Comparison of ENCODE assay signal across 1 cellular context in genomic region chr9:134670042-134670525, GRCh38.
TF ChIP-seq lines count a peak whose summit lies in the region.

No MANE protein-coding gene starts in this region.

TF ChIP-seq in SK-N-SH, 30 proteins besides CTCF, POLR2A, EP300 and RAD21 (continued from another document):
- TF ChIP-seq ZBTB33 (IDR thresholded peaks at IDR 0.05; ENCODE audit: borderline replicate concordance, low read depth): 0 out of 2 replicates have a peak, but pooled peaks have one; percentile 26
- no peak for TF ChIP-seq IRF3 (IDR thresholded peaks at IDR 0.05; ENCODE audit: low read depth, low read length)
- TF ChIP-seq NRF1 (IDR thresholded peaks at IDR 0.05; ENCODE audit: low read depth, low read length): no peak
- no peak for TF ChIP-seq CHD2 (IDR thresholded peaks at IDR 0.05; ENCODE audit: low read length, partially characterized antibody)
- TF ChIP-seq FOXJ3 (CRISPR knock-in tag; IDR thresholded peaks at IDR 0.05): no peak
- peak; percentile 84 for TF ChIP-seq NFIC (IDR thresholded peaks at IDR 0.05; ENCODE audit: borderline replicate concordance)
- TF ChIP-seq, protein P1, sequence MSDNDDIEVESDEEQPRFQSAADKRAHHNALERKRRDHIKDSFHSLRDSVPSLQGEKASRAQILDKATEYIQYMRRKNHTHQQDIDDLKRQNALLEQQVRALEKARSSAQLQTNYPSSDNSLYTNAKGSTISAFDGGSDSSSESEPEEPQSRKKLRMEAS (IDR thresholded peaks at IDR 0.05; ENCODE audit: low read depth): peak; percentile 40; the same call in 1 of the 2 replicates
- TF ChIP-seq TEAD4 (IDR thresholded peaks at IDR 0.05; ENCODE audit: borderline replicate concordance, insufficient read depth): peak; percentile 67; the same call in 1 of the 2 replicates
- peak; percentile 69 for TF ChIP-seq JUND (IDR thresholded peaks at IDR 0.05)
- no peak for TF ChIP-seq YY1 (IDR thresholded peaks at IDR 0.05; ENCODE audit: low read depth)
- TF ChIP-seq, protein P2, sequence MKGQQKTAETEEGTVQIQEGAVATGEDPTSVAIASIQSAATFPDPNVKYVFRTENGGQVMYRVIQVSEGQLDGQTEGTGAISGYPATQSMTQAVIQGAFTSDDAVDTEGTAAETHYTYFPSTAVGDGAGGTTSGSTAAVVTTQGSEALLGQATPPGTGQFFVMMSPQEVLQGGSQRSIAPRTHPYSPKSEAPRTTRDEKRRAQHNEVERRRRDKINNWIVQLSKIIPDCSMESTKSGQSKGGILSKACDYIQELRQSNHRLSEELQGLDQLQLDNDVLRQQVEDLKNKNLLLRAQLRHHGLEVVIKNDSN (IDR thresholded peaks at IDR 0.05; ENCODE audit: borderline replicate concordance, low read depth): no peak
- TF ChIP-seq SIN3A (IDR thresholded peaks at IDR 0.05; ENCODE audit: borderline replicate concordance, low read depth, low read length): no peak
- TF ChIP-seq POLR2AphosphoS5 (IDR thresholded peaks at IDR 0.05; ENCODE audit: low read depth, low read length): 0 out of 2 replicates have a peak, but pooled peaks have one; percentile 14
- TF ChIP-seq FOSL2 (IDR thresholded peaks at IDR 0.05; ENCODE audit: borderline replicate concordance, low read depth): peak; percentile 58
- no peak for TF ChIP-seq RFX5 (IDR thresholded peaks at IDR 0.05; ENCODE audit: low read length)
